ENCODE assay signal across 21 cellular contexts in the genomic region with DNA sequence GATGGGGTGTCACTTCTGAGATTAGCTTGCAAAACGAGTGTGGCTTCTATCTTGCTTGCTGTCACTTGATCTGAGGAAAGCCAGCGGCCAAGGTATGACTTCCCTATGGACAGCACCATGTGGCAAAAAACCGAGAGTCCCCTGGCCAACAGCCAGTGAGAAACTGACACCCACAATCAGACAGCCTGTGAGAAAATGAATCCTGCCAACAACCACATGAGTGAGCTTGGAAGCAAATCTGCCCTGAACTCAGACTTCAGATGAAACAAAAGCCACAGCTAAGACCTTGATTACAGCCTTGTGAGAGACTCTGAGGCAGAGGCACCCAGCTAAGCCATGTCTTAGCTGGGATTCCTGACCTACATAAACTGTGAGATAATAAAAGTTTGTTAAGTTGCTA. TPM values are rescaled to one million over a fixed set of nuclear protein-coding genes. Genes with fewer than 3 reads are reported as not detected.
DNase-seq lines count a peak whose midpoint lies in the region; ATAC-seq and TF ChIP-seq lines count a peak whose summit lies in the region.
"Had no signal": no experiment of that assay in that cellular context is flagged by ENCODE, and none has a peak within 500 bp of the region (broad histone marks: within the 10 kb centered on the region; RNA-seq: fewer than 3 reads in every experiment).

No MANE protein-coding gene starts in this region.

- H3K4me1 ChIP-seq in sigmoid colon (no peaks in the 10 kb centered on the region), A673 (ENCODE audit: insufficient read depth, low read length, poor library complexity, severe bottlenecking) (no peaks in the 10 kb centered on the region)
- H3K4me1 ChIP-seq: Caco-2, heart right ventricle had no signal

- TF ChIP-seq CTCF in nephron progenitor cell (IDR thresholded peaks at IDR 0.05) (no peak), sigmoid colon (IDR thresholded peaks at IDR 0.05) (no peak), A673 (conservative IDR thresholded peaks at IDR 0.05; ENCODE audit: low read depth, low read length) (no peak)

- H3K9me3 ChIP-seq in sigmoid colon (no peaks in the 10 kb centered on the region), A673 (ENCODE audit: low read depth, low read length, poor library complexity, severe bottlenecking) (no peaks in the 10 kb centered on the region)
- H3K9me3 ChIP-seq: Caco-2 had no signal

- H3K36me3 ChIP-seq in sigmoid colon (no peaks in the 10 kb centered on the region), A673 (ENCODE audit: insufficient read depth, low read length, poor library complexity, severe bottlenecking) (no peaks in the 10 kb centered on the region)
- H3K36me3 ChIP-seq: heart right ventricle had no signal

- no peaks in the 10 kb centered on the region for H3K4me1 Mint-ChIP-seq in nephron progenitor cell
- H3K4me1 Mint-ChIP-seq: activated CD8-positive, alpha-beta memory T cell treated with anti-CD3 and anti-CD28 coated beads, Interleukin-2, amount 10 ng/mL, durations not matched to agents 7 days and 5 days had no signal

- no peak overlapping the region for H3K4me3 Mint-ChIP-seq in nephron progenitor cell
- H3K4me3 Mint-ChIP-seq: activated CD8-positive, alpha-beta memory T cell treated with anti-CD3 and anti-CD28 coated beads, Interleukin-2, amount 10 ng/mL, durations not matched to agents 7 days and 5 days had no signal

- no TSS peak for BruUV-seq in A673 (replicated peaks; lab: Mats Ljungman, UMichigan)

- no peak for ATAC-seq in HG02678 (IDR thresholded peaks at IDR 0.05; ENCODE audit: unreplicated experiment)
- ATAC-seq: activated CD8-positive, alpha-beta memory T cell treated with anti-CD3 and anti-CD28 coated beads, Interleukin-2, amount 10 ng/mL, durations not matched to agents 7 days and 5 days; PC-3 had no signal

- no peak for TF ChIP-seq EP300 in sigmoid colon (IDR thresholded peaks at IDR 0.05)

- intact Hi-C loops in sigmoid colon (cut with DNase I) (no loop called here), A673 (cut with micrococcal nuclease; ENCODE audit: unreplicated experiment) (no loop called here)

- TF ChIP-seq POLR2A in sigmoid colon (IDR thresholded peaks at IDR 0.05): no peak

- peak overlapping the region; percentile 54 for H3K27ac Mint-ChIP-seq in nephron progenitor cell
- H3K27ac Mint-ChIP-seq: activated CD8-positive, alpha-beta memory T cell treated with anti-CD3 and anti-CD28 coated beads, Interleukin-2, amount 10 ng/mL, durations not matched to agents 7 days and 5 days had no signal

- H3K4me3 ChIP-seq in sigmoid colon: no peak overlapping the region
- no peak overlapping the region for H3K4me3 ChIP-seq in A673 (ENCODE audit: low read depth, low read length, poor library complexity, severe bottlenecking)
- H3K4me3 ChIP-seq: heart right ventricle, SK-N-MC had no signal

- 80 to 81% methylated on average over 3 of the region's 3 CpGs for WGBS in sigmoid colon, 2 donors

- H3K36me3 Mint-ChIP-seq in nephron progenitor cell (ENCODE audit: low read depth): peaks cover 7% of the 10 kb centered on the region
- H3K36me3 Mint-ChIP-seq: activated CD8-positive, alpha-beta memory T cell treated with anti-CD3 and anti-CD28 coated beads, Interleukin-2, amount 10 ng/mL, durations not matched to agents 7 days and 5 days had no signal

- H3K27ac ChIP-seq in sigmoid colon (no peak overlapping the region), A673 (ENCODE audit: low read depth, low read length, poor library complexity, severe bottlenecking) (no peak overlapping the region)
- H3K27ac ChIP-seq: heart right ventricle, SK-N-MC had no signal

- POLR2A ChIA-PET in A673 (lab: Charles Lee; ENCODE audit: low non-redundant PET): no interaction called here

- CTCF ChIA-PET in A673 (lab: Charles Lee): no interaction called here

- DNase-seq in ELF-1 (ENCODE audit: low read depth, low spot score): peak; percentile 31
- peak; percentile 75 for DNase-seq in NCI-H446 treated with DMSO at 0.1 percent for 48 hours (lab: John Stamatoyannopoulos, UW)
- peak; percentile 78 for DNase-seq in fibroblast of peridontal ligament (ENCODE audit: extremely low read depth)
- no peak for DNase-seq in nephron progenitor cell
- no peak for DNase-seq in sigmoid colon
- no peak for DNase-seq in NCI-H774 (lab: John Stamatoyannopoulos, UW)
- no peak for DNase-seq in A673 (ENCODE audit: low spot score)
- DNase-seq: activated CD8-positive, alpha-beta memory T cell treated with anti-CD3 and anti-CD28 coated beads, Interleukin-2, amount 10 ng/mL, durations not matched to agents 7 days and 5 days; Caco-2; dermis blood vessel endothelial cell; erythroblast; MM.1S; NCI-H187; NCI-H526; PC-3; stimulated activated CD4-positive, alpha-beta T cell treated with anti-CD3 and anti-CD28 coated beads, Interleukin-2, amount 100 ng/mL, for 48 hours; T-helper 9 cell had no signal

- H3K27me3 Mint-ChIP-seq in nephron progenitor cell (ENCODE audit: low read depth, poor library complexity): no peaks in the 10 kb centered on the region
- H3K27me3 Mint-ChIP-seq: activated CD8-positive, alpha-beta memory T cell treated with anti-CD3 and anti-CD28 coated beads, Interleukin-2, amount 10 ng/mL, durations not matched to agents 7 days and 5 days had no signal

- H3K27me3 ChIP-seq in sigmoid colon: no peaks in the 10 kb centered on the region
- H3K27me3 ChIP-seq in A673 (replicated peaks; ENCODE audit: insufficient read depth, low read depth, low read length, poor library complexity): no peaks in the 10 kb centered on the region
- H3K27me3 ChIP-seq: heart right ventricle had no signal

- peaks cover 17% of the 10 kb centered on the region for H3K9me3 Mint-ChIP-seq in nephron progenitor cell

RNA-seq across cellular contexts. Expression of a gene that starts 45.5 kb away (rescaled TPM):
- total RNA-seq in sigmoid colon: not detected
- polyA plus RNA-seq in sigmoid colon: not detected
- not detected in 2 replicates for total RNA-seq in A673 (2021)
- total RNA-seq: activated CD8-positive, alpha-beta memory T cell treated with anti-CD3 and anti-CD28 coated beads, Interleukin-2, amount 10 ng/mL, durations not matched to agents 7 days and 5 days; Caco-2; dermis blood vessel endothelial cell; heart right ventricle; kidney epithelial cell; PC-3 had no signal
- polyA plus RNA-seq: heart right ventricle had no signal

Comparison
In these comparisons a context has a peak if more than half of its experiments do, and no peak if none do; other contexts are left out.
1. DNase-seq: peak in ELF-1 (single experiment), NCI-H446 treated with DMSO at 0.1 percent for 48 hours (single experiment) and fibroblast of peridontal ligament (single experiment); none in nephron progenitor cell (single experiment), sigmoid colon (single experiment), NCI-H774 (single experiment) and A673 (single experiment).